Comparison of ENCODE assay signal across 8 cellular contexts in the genomic region with DNA sequence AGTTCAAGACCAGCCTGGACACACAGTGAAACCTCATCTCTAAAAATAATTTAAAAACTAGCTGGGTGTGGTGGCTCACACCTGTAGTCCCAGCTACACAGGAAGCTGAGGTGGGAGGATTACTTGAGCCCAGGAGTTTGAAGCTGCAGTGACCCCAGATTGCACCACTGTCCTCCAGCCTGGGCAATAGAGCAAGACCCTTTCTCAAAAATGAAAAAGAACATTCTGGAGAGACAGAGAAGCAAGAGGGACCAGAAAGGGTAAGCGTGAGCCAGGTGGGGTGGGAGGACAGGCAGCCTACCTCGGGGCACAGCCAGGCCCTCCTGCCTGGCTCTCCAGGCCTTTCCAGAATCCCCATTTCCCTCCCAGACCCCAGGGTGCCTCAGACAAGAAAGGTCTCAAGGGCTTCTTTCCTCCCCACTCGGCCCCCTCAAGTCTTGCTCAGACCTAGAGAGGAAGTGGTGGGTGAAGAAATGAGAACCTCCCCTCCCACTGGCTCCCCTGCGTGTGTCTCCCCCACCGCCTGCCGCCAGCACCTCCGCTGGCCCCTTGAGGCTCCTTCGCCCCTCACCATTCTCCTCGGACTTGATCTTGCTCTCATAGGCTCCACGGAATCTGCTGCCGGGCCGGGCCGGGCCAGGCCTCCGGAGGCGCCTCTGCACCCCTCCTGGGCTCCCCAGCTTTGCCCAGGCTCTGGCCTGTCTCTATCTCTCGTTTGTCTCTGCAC. TPM values are rescaled to one million over a fixed set of nuclear protein-coding genes. Genes with fewer than 3 reads are reported as not detected.
A peak's percentile ranks its signal among the peaks of the same experiment; 100 is the strongest.
DNase-seq lines count a peak whose midpoint lies in the region; ATAC-seq, FAIRE-seq and TF ChIP-seq lines count a peak whose summit lies in the region.

No MANE protein-coding gene starts in this region.

- no peaks in the 10 kb centered on the region for H4K20me1 ChIP-seq in smooth muscle cell (ENCODE audit: low read depth)

- no peaks in the 10 kb centered on the region for H3K27me3 ChIP-seq in smooth muscle cell (ENCODE audit: low read depth)

- H3K9ac ChIP-seq in smooth muscle cell (ENCODE audit: low read depth), result no peak overlapping the region

- H3K36me3 ChIP-seq in smooth muscle cell (ENCODE audit: low read depth), result no peaks in the 10 kb centered on the region

- no peak for TF ChIP-seq CTCF in smooth muscle cell (IDR thresholded peaks at IDR 0.05; ENCODE audit: borderline replicate concordance, insufficient read depth, poor library complexity, severe bottlenecking)

- no peak overlapping the region for H3K4me2 ChIP-seq in smooth muscle cell

- no peaks in the 10 kb centered on the region for H3K4me1 ChIP-seq in smooth muscle cell (ENCODE audit: low read depth)

- H2AFZ ChIP-seq in smooth muscle cell (ENCODE audit: low read depth), result no peak overlapping the region

- no peak for FAIRE-seq in frontal cortex (lab: Jason Lieb, UNC)

- WGBS in smooth muscle cell (ENCODE audit: low lambda C conversion rate), result 81% methylated on average over 16 of the region's 16 CpGs

- peak; percentile 38 for ATAC-seq in GM18867 (IDR thresholded peaks at IDR 0.05; ENCODE audit: unreplicated experiment)
- ATAC-seq in HG03045 (IDR thresholded peaks at IDR 0.05; ENCODE audit: unreplicated experiment), result peak; percentile 43
- ATAC-seq in activated CD4-positive, CD25-positive, alpha-beta regulatory T cell treated with anti-CD3 and anti-CD28 coated beads, Interleukin-2, amount 50 U/mL, for 24 hours, result peak; percentile 67 to 73

- no peaks in the 10 kb centered on the region for H3F3A ChIP-seq in smooth muscle cell (ENCODE audit: low read depth)

- H3K79me2 ChIP-seq in smooth muscle cell (ENCODE audit: low read depth), result no peaks in the 10 kb centered on the region

- H3K27ac ChIP-seq in smooth muscle cell (ENCODE audit: low read depth), result no peak overlapping the region

- DNase-seq in globus pallidus (ENCODE audit: low spot score) (peak; percentile 19), frontal cortex (ENCODE audit: low spot score in 2 of 2) (no peak), epidermal melanocyte (ENCODE audit: insufficient read length, low spot score) (no peak), smooth muscle cell (lab: John Stamatoyannopoulos, UW; ENCODE audit: unreplicated experiment) (no peak)
- DNase-seq in stimulated activated CD8-positive, alpha-beta memory T cell treated with anti-CD3 and anti-CD28 coated beads, Interleukin-7, amount 100 ng/mL, for 48 hours (ENCODE audit: extremely low read depth in 1 of 2, low read depth in 1 of 2), result peak; percentile 39 to 58

- H3K4me3 ChIP-seq in smooth muscle cell, result no peak overlapping the region

- no peaks in the 10 kb centered on the region for H3K9me3 ChIP-seq in smooth muscle cell (replicated peaks; ENCODE audit: low read depth)

RNA-seq across cellular contexts. Expression of gene C16orf54, which starts 0.5 kb away (rescaled TPM):
- 0.41 TPM for total RNA-seq in frontal cortex
- not detected in 2 replicates for total RNA-seq in smooth muscle cell
- polyA plus RNA-seq in smooth muscle cell, result not detected in 2 replicates

RNA-seq across cellular contexts. Expression of gene ZG16, which starts 32.8 kb away (rescaled TPM):
- not detected for total RNA-seq in frontal cortex
- not detected in 2 replicates for total RNA-seq in smooth muscle cell
- polyA plus RNA-seq in smooth muscle cell, result not detected in 2 replicates

RNA-seq across cellular contexts. Expression of gene KIF22, which starts 45.3 kb away (rescaled TPM):
- total RNA-seq in frontal cortex (37.1 TPM), smooth muscle cell (16.0 and 19.8 TPM in 2 replicates)
- polyA plus RNA-seq in smooth muscle cell, result 33.5 and 35.7 TPM in 2 replicates

Comparison
In these comparisons a context has a peak if more than half of its experiments do, and no peak if none do; other contexts are left out.
1. DNase-seq: peak in globus pallidus (single experiment) and stimulated activated CD8-positive, alpha-beta memory T cell treated with anti-CD3 and anti-CD28 coated beads, Interleukin-7, amount 100 ng/mL, for 48 hours (2 of 2); none in frontal cortex (0 of 2), epidermal melanocyte (single experiment) and smooth muscle cell (single experiment).
2. Peak in every context shown above with its lines, with median percentiles within 50 percentile points of each other: ATAC-seq.